In the genomic region with DNA sequence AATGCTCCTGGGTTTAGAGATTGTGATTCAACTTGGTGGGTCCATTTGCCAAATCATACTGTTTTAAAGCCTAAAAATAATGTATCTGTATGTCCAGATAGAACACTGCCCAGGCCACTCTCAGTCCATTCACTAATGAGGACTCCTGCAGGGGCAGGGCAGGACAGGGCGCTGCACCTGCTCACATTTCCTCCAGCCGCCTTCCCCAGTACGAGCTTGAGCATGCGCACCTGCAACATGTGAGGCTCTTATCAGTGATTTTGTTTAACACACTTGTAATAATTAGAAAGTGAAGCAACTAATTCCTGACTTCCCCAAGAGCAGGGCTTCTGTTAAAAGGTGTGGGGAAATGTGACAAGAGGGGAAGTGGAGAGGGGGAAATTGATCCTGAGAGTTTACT, we compare ENCODE assay signal across 15 cellular contexts.
"Had no signal": no experiment of that assay in that cellular context is flagged by ENCODE, and none has a peak within 500 bp of the region (broad histone marks: within the 10 kb centered on the region; RNA-seq: fewer than 3 reads in every experiment).

No MANE protein-coding gene starts in this region.

- H3K9me3 ChIP-seq: esophagus squamous epithelium, neutrophil had no signal

- ATAC-seq: effector memory CD8-positive, alpha-beta T cell; left ventricle myocardium superior; natural killer cell treated with Interleukin-12 subunit alpha and Interleukin-12 subunit beta and Interleukin-15 and Interleukin-18, amount 100 ng/mL, for 72 hours; sciatic nerve had no signal

- H3K36me3 ChIP-seq: cardiac muscle cell, esophagus squamous epithelium, neutrophil, WERI-Rb-1 had no signal

- DNase-seq: activated CD4-positive, alpha-beta T cell treated with anti-CD3 and anti-CD28 coated beads for 1 hour; activated gamma-delta T cell; effector memory CD8-positive, alpha-beta T cell; esophagus squamous epithelium; immature natural killer cell; kidney glomerular epithelial cell; left ventricle myocardium superior; mesendoderm; stimulated activated CD4-positive, alpha-beta T cell treated with anti-CD3 and anti-CD28 coated beads, Interleukin-4, amount 100 ng/mL, for 24 hours; T-helper 2 cell; WERI-Rb-1 had no signal

- H3K27ac ChIP-seq: cardiac muscle cell, esophagus squamous epithelium, neutrophil, WERI-Rb-1 had no signal

- H3K4me1 ChIP-seq: esophagus squamous epithelium had no signal

- H3K4me3 ChIP-seq: cardiac muscle cell, esophagus squamous epithelium had no signal

- H3K27me3 ChIP-seq: cardiac muscle cell, esophagus squamous epithelium, neutrophil had no signal
